Comparison of ENCODE assay signal across 32 cellular contexts in the genomic region with DNA sequence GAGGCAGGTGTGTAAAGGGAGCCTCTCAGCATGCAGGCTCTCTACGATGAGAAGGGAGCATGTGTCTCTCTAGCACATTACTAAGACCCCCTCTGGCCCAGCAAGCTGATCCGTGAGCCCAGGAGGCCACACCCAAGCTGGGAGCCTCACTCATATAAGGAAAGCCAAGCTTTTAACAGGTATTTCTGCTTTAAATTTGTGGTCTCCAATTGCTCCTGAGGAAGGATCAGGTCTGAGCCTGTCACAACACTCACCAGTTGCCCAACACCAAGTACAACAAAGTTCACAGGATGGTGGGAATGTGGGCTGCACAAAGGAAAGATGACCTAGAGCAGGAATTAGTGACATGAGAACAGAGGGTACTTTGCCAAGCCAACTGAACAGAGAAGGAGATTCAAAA. TPM values are rescaled to one million over a fixed set of nuclear protein-coding genes. Genes with fewer than 3 reads are reported as not detected.
"Had no signal": no experiment of that assay in that cellular context is flagged by ENCODE, and none has a peak within 500 bp of the region (broad histone marks: within the 10 kb centered on the region; RNA-seq: fewer than 3 reads in every experiment).

No MANE protein-coding gene starts in this region.

- H3K4me3 Mint-ChIP-seq: activated CD4-positive, alpha-beta memory T cell treated with anti-CD3 and anti-CD28 coated beads, Interleukin-2, amount 10 ng/mL, durations not matched to agents 7 days and 5 days; activated naive CD4-positive, alpha-beta T cell treated with anti-CD3 and anti-CD28 coated beads, Interleukin-2, amount 50 U/mL, for 24 hours; activated naive CD8-positive, alpha-beta T cell treated with anti-CD3 and anti-CD28 coated beads, Interleukin-2, amount 10 ng/mL, durations not matched to agents 7 days and 5 days; IgD-negative memory B cell had no signal

- H3K27ac Mint-ChIP-seq: activated CD4-positive, alpha-beta memory T cell treated with anti-CD3 and anti-CD28 coated beads, Interleukin-2, amount 10 ng/mL, durations not matched to agents 7 days and 5 days; activated naive CD4-positive, alpha-beta T cell treated with anti-CD3 and anti-CD28 coated beads, Interleukin-2, amount 50 U/mL, for 24 hours; activated naive CD8-positive, alpha-beta T cell treated with anti-CD3 and anti-CD28 coated beads, Interleukin-2, amount 10 ng/mL, durations not matched to agents 7 days and 5 days; activated T-helper 2 cell treated with anti-CD3 and anti-CD28 coated beads, Interferon-gamma antibody, Interleukin-2, Interleukin-4, amounts not matched to agents 10 μg/mL and 5 μg/mL and 100 μg/mL, durations not matched to agents 14 hours and 24 hours and 36 hours had no signal

- H3K4me3 ChIP-seq: ascending aorta had no signal

- H3K27me3 ChIP-seq: ascending aorta had no signal

- H3K36me3 ChIP-seq: WERI-Rb-1 had no signal

- H3K27me3 Mint-ChIP-seq: activated CD4-positive, alpha-beta memory T cell treated with anti-CD3 and anti-CD28 coated beads, Interleukin-2, amount 10 ng/mL, durations not matched to agents 7 days and 5 days; activated naive CD4-positive, alpha-beta T cell treated with anti-CD3 and anti-CD28 coated beads, Interleukin-2, amount 50 U/mL, for 24 hours; activated naive CD8-positive, alpha-beta T cell treated with anti-CD3 and anti-CD28 coated beads, Interleukin-2, amount 10 ng/mL, durations not matched to agents 7 days and 5 days; IgD-negative memory B cell had no signal

- H3K9me3 ChIP-seq: ascending aorta had no signal

- DNase-seq: activated CD4-positive, alpha-beta memory T cell treated with anti-CD3 and anti-CD28 coated beads, Interleukin-2, amount 10 ng/mL, durations not matched to agents 7 days and 5 days; activated CD4-positive, alpha-beta T cell treated with anti-CD3 and anti-CD28 coated beads for 1 hour; activated CD4-positive, alpha-beta T cell treated with anti-CD3 and anti-CD28 coated beads for 48 hours; activated CD4-positive, CD25-positive, alpha-beta regulatory T cell; activated gamma-delta T cell; activated naive CD4-positive, alpha-beta T cell treated with Interleukin-2 at 50 U/mL for 16 hours; activated naive CD8-positive, alpha-beta T cell treated with anti-CD3 and anti-CD28 coated beads, Interleukin-2, amount 10 ng/mL, durations not matched to agents 7 days and 5 days; activated T-cell treated with anti-CD3 and anti-CD28 coated beads, Interleukin-2, amount 50 U/mL, for 1 hour; amygdala; caudate nucleus; cerebellar nuclear complex; Karpas-422; KBM-7; NCI-H1105; NCI-H1436; NCI-H1694; NCI-H2029; NCI-H2171 treated with DMSO at 0.1 percent for 48 hours; NCI-H2227 treated with DMSO at 0.1 percent for 48 hours; NCI-H446; NCI-H524; NCI-H69; Right ventricle myocardium superior; SW 1271; T-helper 1 cell; T-helper 2 cell; T-helper 9 cell; WERI-Rb-1 had no signal

- H3K27ac ChIP-seq: ascending aorta, WERI-Rb-1 had no signal

- H3K4me1 ChIP-seq: ascending aorta had no signal

- H3K9me3 Mint-ChIP-seq: activated CD4-positive, alpha-beta memory T cell treated with anti-CD3 and anti-CD28 coated beads, Interleukin-2, amount 10 ng/mL, durations not matched to agents 7 days and 5 days; activated naive CD4-positive, alpha-beta T cell treated with anti-CD3 and anti-CD28 coated beads, Interleukin-2, amount 50 U/mL, for 24 hours; activated naive CD8-positive, alpha-beta T cell treated with anti-CD3 and anti-CD28 coated beads, Interleukin-2, amount 10 ng/mL, durations not matched to agents 7 days and 5 days; activated T-helper 2 cell treated with anti-CD3 and anti-CD28 coated beads, Interferon-gamma antibody, Interleukin-2, Interleukin-4, amounts not matched to agents 10 μg/mL and 5 μg/mL and 100 μg/mL, durations not matched to agents 14 hours and 24 hours and 36 hours; IgD-negative memory B cell had no signal

- H3K4me1 Mint-ChIP-seq: activated CD4-positive, alpha-beta memory T cell treated with anti-CD3 and anti-CD28 coated beads, Interleukin-2, amount 10 ng/mL, durations not matched to agents 7 days and 5 days had no signal

RNA-seq across cellular contexts. Expression of a gene that starts 21.6 kb away (rescaled TPM):
- total RNA-seq: ascending aorta had no signal
